In genomic region chr20:34988176-34988540, GRCh38 we compare ENCODE assay signal across 1 cellular context.
TF ChIP-seq lines count a peak whose summit lies in the region.

No MANE protein-coding gene starts in this region.

TF ChIP-seq in H1, 55 proteins besides CTCF, POLR2A, EP300 and RAD21:
- TF ChIP-seq TAF7 (optimal IDR thresholded peaks at IDR 0.05; ENCODE audit: borderline replicate concordance, low read depth, low read length) (no peak), BCL11A (IDR thresholded peaks at IDR 0.05; ENCODE audit: low read depth in 2 of 2, low read length in 2 of 2) (no peak), NRF1 (IDR thresholded peaks at IDR 0.05; ENCODE audit: low read depth, low read length) (no peak), EGR1 (IDR thresholded peaks at IDR 0.05; ENCODE audit: borderline replicate concordance, low read depth, low read length) (no peak), RBBP5 (IDR thresholded peaks at IDR 0.05; ENCODE audit: borderline replicate concordance, low read depth, low read length) (no peak), ATF3 (IDR thresholded peaks at IDR 0.05; ENCODE audit: insufficient read depth, low read depth, low read length) (no peak), RXRA (IDR thresholded peaks at IDR 0.05; ENCODE audit: insufficient read depth, low read depth, low read length) (no peak)
